In genomic region chr7:14836571-14837189, GRCh38 we compare ENCODE assay signal across 8 cellular contexts.
DNase-seq lines count a peak whose midpoint lies in the region; ATAC-seq, FAIRE-seq and TF ChIP-seq lines count a peak whose summit lies in the region.

No MANE protein-coding gene starts in this region.

- DNase-seq in BJ (ENCODE audit: low read depth) = peak; percentile 26
- DNase-seq in NCI-H2029 (lab: John Stamatoyannopoulos, UW) = peak; percentile 80
- DNase-seq in body of pancreas = peak; percentile 23 to 60 (median 47)
- no peak for DNase-seq in CD4-positive, alpha-beta T cell
- no peak for DNase-seq in mucosa of gallbladder (ENCODE audit: low spot score)
- no peak for DNase-seq in CD14-positive monocyte (ENCODE audit: low spot score)

- ATAC-seq in body of pancreas = peak; percentile 58
- no peak for ATAC-seq in GM21529 (IDR thresholded peaks at IDR 0.05; ENCODE audit: unreplicated experiment)
- ATAC-seq in CD4-positive, alpha-beta T cell (ENCODE audit: poor library complexity) = no peak

- 11 to 20% methylated on average over 6 of the region's 6 CpGs for WGBS in body of pancreas, 2 donors

- CTCF ChIA-PET in BJ (lab: Yijun Ruan, JAX) = no interaction called here
- CTCF ChIA-PET in CD4-positive, alpha-beta T cell (lab: Charles Lee) = no interaction called here

- no peak for TF ChIP-seq CTCF in BJ (IDR thresholded peaks at IDR 0.05; ENCODE audit: insufficient read depth, low read depth, low read length)
- TF ChIP-seq CTCF in body of pancreas (IDR thresholded peaks at IDR 0.05) = no peak
- TF ChIP-seq CTCF in CD4-positive, alpha-beta T cell (IDR thresholded peaks at IDR 0.05) = no peak
- no peak for TF ChIP-seq CTCF in CD14-positive monocyte (IDR thresholded peaks at IDR 0.05)

- no peaks in the 10 kb centered on the region for H3K36me3 Mint-ChIP-seq in CD4-positive, alpha-beta T cell (ENCODE audit: low read depth)
- no peaks in the 10 kb centered on the region for H3K36me3 Mint-ChIP-seq in CD14-positive monocyte

- FAIRE-seq in islet of Langerhans (lab: Jason Lieb, UNC) = peak; percentile 60

- POLR2A ChIA-PET in BJ (lab: Charles Lee) = no interaction called here
- POLR2A ChIA-PET in CD4-positive, alpha-beta T cell (lab: Charles Lee) = no interaction called here

- TF ChIP-seq POLR2A in body of pancreas (IDR thresholded peaks at IDR 0.05) = no peak

- H3K36me3 ChIP-seq in BJ (ENCODE audit: control insufficient read depth, insufficient read depth, low read length) = no peaks in the 10 kb centered on the region
- no peaks in the 10 kb centered on the region for H3K36me3 ChIP-seq in body of pancreas (replicated peaks in 1 of 2; ENCODE audit: insufficient read depth in 1 of 2, low read depth in 2 of 2)

- H3K27ac Mint-ChIP-seq in CD4-positive, alpha-beta T cell = no peak overlapping the region
- no peak overlapping the region for H3K27ac Mint-ChIP-seq in CD14-positive monocyte

- no peak overlapping the region for H3K27ac ChIP-seq in body of pancreas
- no peak overlapping the region for H3K27ac ChIP-seq in CD4-positive, alpha-beta T cell (ENCODE audit: low read depth, low read length)

- H3K4me1 Mint-ChIP-seq in CD4-positive, alpha-beta T cell (ENCODE audit: low read depth) = no peaks in the 10 kb centered on the region
- no peaks in the 10 kb centered on the region for H3K4me1 Mint-ChIP-seq in CD14-positive monocyte

- peaks cover 4% of the 10 kb centered on the region for H3K9me3 Mint-ChIP-seq in CD4-positive, alpha-beta T cell
- peaks cover 0 to 10% (median 3%) of the 10 kb centered on the region in 7 donors for H3K9me3 Mint-ChIP-seq in CD14-positive monocyte

- H3K27me3 ChIP-seq in BJ (ENCODE audit: control insufficient read depth, insufficient read depth, low read length) = no peaks in the 10 kb centered on the region
- no peaks in the 10 kb centered on the region for H3K27me3 ChIP-seq in body of pancreas
- H3K27me3 ChIP-seq in CD4-positive, alpha-beta T cell (ENCODE audit: control insufficient read depth, insufficient read depth, low read length) = no peaks in the 10 kb centered on the region

- no peak overlapping the region for H3K4me3 ChIP-seq in BJ (ENCODE audit: low read depth, low read length)
- H3K4me3 ChIP-seq in body of pancreas = no peak overlapping the region

- H3K27me3 Mint-ChIP-seq in CD4-positive, alpha-beta T cell = no peaks in the 10 kb centered on the region
- no peaks in the 10 kb centered on the region for H3K27me3 Mint-ChIP-seq in CD14-positive monocyte (ENCODE audit: low read depth in 3 of 3)

- no peaks in the 10 kb centered on the region for H3K9me3 ChIP-seq in body of pancreas
- no peaks in the 10 kb centered on the region for H3K9me3 ChIP-seq in CD4-positive, alpha-beta T cell (ENCODE audit: control insufficient read depth, low read length)

- peaks cover 8% of the 10 kb centered on the region for H3K4me1 ChIP-seq in body of pancreas

- H3K4me3 Mint-ChIP-seq in CD4-positive, alpha-beta T cell = no peak overlapping the region
- H3K4me3 Mint-ChIP-seq in CD14-positive monocyte = no peak overlapping the region

- intact Hi-C loops in body of pancreas (cut with DNase I) = no loop called here
- intact Hi-C loops in CD4-positive, alpha-beta T cell (cut with DNase I, micrococcal nuclease) = no loop called here
- intact Hi-C loops in CD14-positive monocyte (cut with micrococcal nuclease) = no loop called here

Comparison
In these comparisons a context has a peak if more than half of its experiments do, and no peak if none do; other contexts are left out.
1. DNase-seq: peak in BJ (single experiment), NCI-H2029 (single experiment) and body of pancreas (4 of 4); none in CD4-positive, alpha-beta T cell (0 of 10), mucosa of gallbladder (single experiment) and CD14-positive monocyte (single experiment).